In the genomic region with DNA sequence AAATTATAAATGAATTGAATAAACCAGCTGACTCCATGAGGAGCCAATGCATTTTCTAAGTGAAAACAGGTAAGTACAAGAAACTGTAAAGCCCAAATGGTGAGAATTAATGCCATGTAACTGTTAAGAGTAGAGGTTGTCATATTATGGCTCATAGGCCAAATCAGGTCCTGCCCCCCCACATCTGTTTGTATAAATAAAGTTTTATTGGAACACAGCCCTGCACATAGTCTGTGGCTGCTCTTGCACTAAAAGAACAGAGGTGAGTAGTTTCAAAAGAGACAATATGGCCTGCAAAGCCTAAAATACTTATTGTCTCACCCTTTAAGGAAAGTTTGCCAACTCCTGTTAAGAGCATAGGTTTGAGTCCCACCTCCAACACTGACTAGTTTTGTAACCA, we compare ENCODE assay signal across 28 cellular contexts.
"Had no signal": no experiment of that assay in that cellular context is flagged by ENCODE, and none has a peak within 500 bp of the region (broad histone marks: within the 10 kb centered on the region; RNA-seq: fewer than 3 reads in every experiment).

No MANE protein-coding gene starts in this region.

- H3K9me3 ChIP-seq: psoas muscle, spleen, suprapubic skin, testis, tibial artery, transverse colon, upper lobe of right lung, uterus had no signal

- H3K4me1 ChIP-seq: neural progenitor cell, parathyroid adenoma, psoas muscle, spleen, suprapubic skin, testis, tibial artery, transverse colon, upper lobe of right lung, uterus had no signal

- H3K79me2 ChIP-seq: parathyroid adenoma had no signal

- H3K4me3 ChIP-seq: neural progenitor cell, ovary, psoas muscle, skin epidermis, smooth muscle cell, spleen, suprapubic skin, testis, tibial artery, transverse colon, upper lobe of right lung, uterus had no signal

- H3K36me3 ChIP-seq: neural progenitor cell, ovary, spleen, suprapubic skin, tibial artery, transverse colon, upper lobe of right lung, uterus had no signal

- H3K9ac ChIP-seq: neural progenitor cell, parathyroid adenoma had no signal

- ATAC-seq: natural killer cell; psoas muscle; right cardiac atrium; sciatic nerve; stimulated activated memory B cell treated with anti-CD40 and anti-IgM and Interleukin-4, amounts not matched to agents 10 μg/mL and 1 μg/mL and 100 μg/mL, for 72 hours; stimulated activated naive CD8-positive, alpha-beta T cell treated with anti-CD3 and anti-CD28 coated beads, Interleukin-15, amount 100 ng/mL, for 72 hours; stimulated activated naive CD8-positive, alpha-beta T cell treated with anti-CD3 and anti-CD28 coated beads, Interleukin-15, Interleukin-2, amounts not matched to agents 100 U/mL and 50 U/mL, for 24 hours; upper lobe of right lung had no signal

- H2AFZ ChIP-seq: neural progenitor cell, parathyroid adenoma had no signal

- H3K4me2 ChIP-seq: neural progenitor cell, smooth muscle cell had no signal

- H3K27ac ChIP-seq: neural progenitor cell, ovary, parathyroid adenoma, psoas muscle, skin epidermis, spleen, suprapubic skin, testis, tibial artery, transverse colon, upper lobe of right lung, uterus had no signal

- H3K27me3 ChIP-seq: ovary, testis, tibial artery, transverse colon, uterus had no signal

- DNase-seq: natural killer cell; occipital lobe; ovary; posterior cingulate gyrus; psoas muscle; right cardiac atrium; spleen; stimulated activated CD4-positive, alpha-beta T cell treated with anti-CD3 and anti-CD28 coated beads, Interleukin-12 subunit alpha, Interleukin-12 subunit beta, amount 100 ng/mL, for 4 hours; stimulated activated CD4-positive, alpha-beta T cell treated with anti-CD3 and anti-CD28 coated beads, Interleukin-1b, Interleukin-23, amount 100 ng/mL, for 48 hours; stimulated activated CD4-positive, alpha-beta T cell treated with anti-CD3 and anti-CD28 coated beads, Interleukin-4, amount 100 ng/mL, for 1 hour; stimulated activated CD4-positive, alpha-beta T cell treated with anti-CD3 and anti-CD28 coated beads, Interleukin-4, amount 100 ng/mL, for 4 hours; stimulated activated CD8-positive, alpha-beta memory T cell treated with anti-CD3 and anti-CD28 coated beads, Interleukin-4, amount 100 ng/mL, for 48 hours; stimulated activated naive CD4-positive, alpha-beta T cell; stimulated activated naive CD8-positive, alpha-beta T cell treated with anti-CD3 and anti-CD28 coated beads, Interleukin-15, amount 100 ng/mL, for 72 hours; stimulated activated naive CD8-positive, alpha-beta T cell treated with anti-CD3 and anti-CD28 coated beads, Interleukin-15, Interleukin-2, amounts not matched to agents 100 U/mL and 50 U/mL, for 24 hours; substantia nigra; testis; tibial artery; transverse colon; upper lobe of right lung; uterus had no signal
